21 cellular contexts compared by ENCODE assay signal in genomic region chr4:181971973-181972372, GRCh38.
DNase-seq lines count a peak whose midpoint lies in the region; ATAC-seq lines count a peak whose summit lies in the region.
"Had no signal": no experiment of that assay in that cellular context is flagged by ENCODE, and none has a peak within 500 bp of the region (broad histone marks: within the 10 kb centered on the region; RNA-seq: fewer than 3 reads in every experiment).

No MANE protein-coding gene starts in this region.

- POLR2A ChIA-PET in activated CD4-positive, alpha-beta T cell treated with anti-CD3 and anti-CD28 coated beads for 36 hours (lab: Charles Lee), result interaction anchor here (0.6 to 0.7 kb wide), 2 partner anchors 51 to 1192 kb away, joined by 3 to 4 read pairs; no protein-coding TSS in a partner anchor

- no peaks in the 10 kb centered on the region for H3K36me3 Mint-ChIP-seq in activated CD4-positive, alpha-beta T cell treated with anti-CD3 and anti-CD28 coated beads, Interleukin-2, amount 10 ng/mL, durations not matched to agents 24 days and 14 days (ENCODE audit: low read depth)
- no peaks in the 10 kb centered on the region for H3K36me3 Mint-ChIP-seq in activated CD4-positive, alpha-beta T cell treated with anti-CD3 and anti-CD28 coated beads for 36 hours (ENCODE audit: low read depth)
- H3K36me3 Mint-ChIP-seq: stimulated activated naive B cell treated with anti-CD40 and anti-IgM and Interleukin-4, amounts not matched to agents 10 μg/mL and 1 μg/mL and 100 μg/mL, for 72 hours had no signal

- H3K4me1 ChIP-seq in skeletal muscle satellite cell (ENCODE audit: control insufficient read depth, insufficient read depth, low read length), result peaks cover 30% of the 10 kb centered on the region
- H3K4me1 ChIP-seq: esophagus muscularis mucosa, pancreas, spleen, tibial nerve had no signal

- H3K36me3 ChIP-seq in MG63 (no peaks in the 10 kb centered on the region), skeletal muscle satellite cell (ENCODE audit: insufficient read depth, low read length) (no peaks in the 10 kb centered on the region)
- H3K36me3 ChIP-seq: esophagus muscularis mucosa, pancreas, SJSA1, spleen, tibial nerve had no signal

- peak overlapping the region; percentile 43 for H3K4me2 ChIP-seq in skeletal muscle satellite cell (ENCODE audit: low read length)

- H3K27me3 ChIP-seq in MG63, result no peaks in the 10 kb centered on the region
- no peaks in the 10 kb centered on the region for H3K27me3 ChIP-seq in skeletal muscle satellite cell (ENCODE audit: control insufficient read depth, insufficient read depth, low read length)
- H3K27me3 ChIP-seq: dorsolateral prefrontal cortex, esophagus muscularis mucosa, pancreas, SJSA1, spleen, tibial nerve had no signal

- intact Hi-C loops in activated CD4-positive, alpha-beta T cell treated with anti-CD3 and anti-CD28 coated beads, Interleukin-2, amount 10 ng/mL, durations not matched to agents 24 days and 14 days (cut with micrococcal nuclease), result no loop called here
- intact Hi-C loops in activated CD4-positive, alpha-beta T cell treated with anti-CD3 and anti-CD28 coated beads for 36 hours (cut with DNase I, micrococcal nuclease), result no loop called here

- DNase-seq in activated CD4-positive, alpha-beta T cell treated with anti-CD3 and anti-CD28 coated beads, Interleukin-2, amount 10 ng/mL, durations not matched to agents 24 days and 14 days, result no peak
- DNase-seq in activated CD4-positive, alpha-beta T cell treated with anti-CD3 and anti-CD28 coated beads for 36 hours, result no peak
- DNase-seq in MG63 (peak; percentile 71), fibroblast of gingiva (ENCODE audit: low read depth) (peak; percentile 40), HuH-7.5 (ENCODE audit: low spot score) (no peak), inferior parietal cortex (ENCODE audit: extremely low spot score) (no peak)
- no peak for DNase-seq in effector CD8-positive, alpha-beta T cell (lab: John Stamatoyannopoulos, UW)
- DNase-seq: activated CD4-positive, alpha-beta T cell treated with anti-CD3 and anti-CD28 coated beads for 4 hours; activated naive CD4-positive, alpha-beta T cell treated with anti-CD3 and anti-CD28 coated beads for 36 hours; dorsolateral prefrontal cortex; H7; left colon; NCI-H2029; pancreas; spleen; stimulated activated naive B cell treated with anti-CD40 and anti-IgM and Interleukin-4, amounts not matched to agents 10 μg/mL and 1 μg/mL and 100 μg/mL, for 72 hours had no signal

- H3K4me1 Mint-ChIP-seq in activated CD4-positive, alpha-beta T cell treated with anti-CD3 and anti-CD28 coated beads, Interleukin-2, amount 10 ng/mL, durations not matched to agents 24 days and 14 days, result peaks cover 3% of the 10 kb centered on the region
- H3K4me1 Mint-ChIP-seq in activated CD4-positive, alpha-beta T cell treated with anti-CD3 and anti-CD28 coated beads for 36 hours, result no peaks in the 10 kb centered on the region

- ATAC-seq in activated CD4-positive, alpha-beta T cell treated with anti-CD3 and anti-CD28 coated beads for 36 hours, result no peak
- ATAC-seq: left colon, pancreas had no signal

- H3K27ac Mint-ChIP-seq in activated CD4-positive, alpha-beta T cell treated with anti-CD3 and anti-CD28 coated beads, Interleukin-2, amount 10 ng/mL, durations not matched to agents 24 days and 14 days, result no peak overlapping the region
- H3K27ac Mint-ChIP-seq in activated CD4-positive, alpha-beta T cell treated with anti-CD3 and anti-CD28 coated beads for 36 hours, result no peak overlapping the region
- H3K27ac Mint-ChIP-seq: activated naive CD4-positive, alpha-beta T cell treated with anti-CD3 and anti-CD28 coated beads for 36 hours; brain; stimulated activated naive B cell treated with anti-CD40 and anti-IgM and Interleukin-4, amounts not matched to agents 10 μg/mL and 1 μg/mL and 100 μg/mL, for 72 hours had no signal

- no peaks in the 10 kb centered on the region for H3K9me3 ChIP-seq in MG63
- H3K9me3 ChIP-seq in skeletal muscle satellite cell (replicated peaks; ENCODE audit: low read length), result no peaks in the 10 kb centered on the region
- H3K9me3 ChIP-seq: esophagus muscularis mucosa, pancreas, SJSA1, tibial nerve had no signal

- H3K9me3 Mint-ChIP-seq in activated CD4-positive, alpha-beta T cell treated with anti-CD3 and anti-CD28 coated beads, Interleukin-2, amount 10 ng/mL, durations not matched to agents 24 days and 14 days, result peaks cover 8% of the 10 kb centered on the region
- H3K9me3 Mint-ChIP-seq in activated CD4-positive, alpha-beta T cell treated with anti-CD3 and anti-CD28 coated beads for 36 hours (ENCODE audit: low read depth), result peaks cover 4% of the 10 kb centered on the region
- H3K9me3 Mint-ChIP-seq: activated naive CD4-positive, alpha-beta T cell treated with anti-CD3 and anti-CD28 coated beads for 36 hours had no signal

- H3K9ac ChIP-seq in skeletal muscle satellite cell (ENCODE audit: low read depth, low read length), result no peak overlapping the region

- CTCF ChIA-PET in activated CD4-positive, alpha-beta T cell treated with anti-CD3 and anti-CD28 coated beads for 36 hours (lab: Charles Lee), result no interaction called here

- H3K27me3 Mint-ChIP-seq in activated CD4-positive, alpha-beta T cell treated with anti-CD3 and anti-CD28 coated beads, Interleukin-2, amount 10 ng/mL, durations not matched to agents 24 days and 14 days, result no peaks in the 10 kb centered on the region
- no peaks in the 10 kb centered on the region for H3K27me3 Mint-ChIP-seq in activated CD4-positive, alpha-beta T cell treated with anti-CD3 and anti-CD28 coated beads for 36 hours
- H3K27me3 Mint-ChIP-seq: brain; stimulated activated naive B cell treated with anti-CD40 and anti-IgM and Interleukin-4, amounts not matched to agents 10 μg/mL and 1 μg/mL and 100 μg/mL, for 72 hours had no signal

- peak overlapping the region; percentile 37 for H3K4me3 Mint-ChIP-seq in activated CD4-positive, alpha-beta T cell treated with anti-CD3 and anti-CD28 coated beads, Interleukin-2, amount 10 ng/mL, durations not matched to agents 24 days and 14 days
- no peak overlapping the region for H3K4me3 Mint-ChIP-seq in activated CD4-positive, alpha-beta T cell treated with anti-CD3 and anti-CD28 coated beads for 36 hours
- H3K4me3 Mint-ChIP-seq: activated naive CD4-positive, alpha-beta T cell treated with anti-CD3 and anti-CD28 coated beads for 36 hours; brain had no signal

- H3K4me3 ChIP-seq in MG63 (no peak overlapping the region; the same call in 1 of the 2 replicates), skeletal muscle satellite cell (ENCODE audit: low read length) (peak overlapping the region; percentile 36)
- H3K4me3 ChIP-seq: esophagus muscularis mucosa, pancreas, SJSA1, tibial nerve had no signal

Comparison
In these comparisons a context has a peak if more than half of its experiments do, and no peak if none do; other contexts are left out.
1. DNase-seq: peak in MG63 (single experiment) and fibroblast of gingiva (single experiment); none in activated CD4-positive, alpha-beta T cell treated with anti-CD3 and anti-CD28 coated beads, Interleukin-2, amount 10 ng/mL, durations not matched to agents 24 days and 14 days (single experiment), activated CD4-positive, alpha-beta T cell treated with anti-CD3 and anti-CD28 coated beads for 36 hours (single experiment), HuH-7.5 (single experiment), effector CD8-positive, alpha-beta T cell (single experiment) and inferior parietal cortex (single experiment).